Comparison of ENCODE assay signal across 21 cellular contexts in genomic region chr5:922041-922744, GRCh38.
"Had no signal": no experiment of that assay in that cellular context is flagged by ENCODE, and none has a peak within 500 bp of the region (broad histone marks: within the 10 kb centered on the region; RNA-seq: fewer than 3 reads in every experiment).

No MANE protein-coding gene starts in this region.

- H3K9me3 Mint-ChIP-seq: activated B cell treated with CpG ODN at 0.5 μM for 24 hours; activated CD4-positive, alpha-beta T cell treated with anti-CD3 and anti-CD28 coated beads, Interleukin-2, amount 10 ng/mL, durations not matched to agents 24 days and 14 days; activated naive CD4-positive, alpha-beta T cell treated with anti-CD3 and anti-CD28 coated beads, Interleukin-2, amount 50 U/mL, for 24 hours; activated T-helper 17 cell treated with anti-CD3 and anti-CD28 coated beads, Interleukin-2, amount 50 U/mL, for 72 hours had no signal

- H3K27me3 ChIP-seq: MG63 had no signal

- H3K27ac ChIP-seq: breast epithelium, SJSA1 had no signal

- H3K36me3 Mint-ChIP-seq: activated naive CD4-positive, alpha-beta T cell treated with anti-CD3 and anti-CD28 coated beads, Interleukin-2, amount 50 U/mL, for 24 hours had no signal

- H3K36me3 ChIP-seq: breast epithelium had no signal

- H3K9me3 ChIP-seq: breast epithelium, MG63 had no signal

- H3K27ac Mint-ChIP-seq: activated B cell treated with CpG ODN at 0.5 μM for 24 hours; activated CD4-positive, alpha-beta T cell treated with anti-CD3 and anti-CD28 coated beads, Interleukin-2, amount 10 ng/mL, durations not matched to agents 24 days and 14 days; activated naive CD4-positive, alpha-beta T cell treated with anti-CD3 and anti-CD28 coated beads, Interleukin-2, amount 50 U/mL, for 24 hours had no signal

- H3K4me3 ChIP-seq: breast epithelium, MG63, SJSA1 had no signal

- H3K4me3 Mint-ChIP-seq: activated B cell treated with CpG ODN at 0.5 μM for 24 hours; activated CD4-positive, alpha-beta T cell treated with anti-CD3 and anti-CD28 coated beads, Interleukin-2, amount 10 ng/mL, durations not matched to agents 24 days and 14 days; activated naive CD4-positive, alpha-beta T cell treated with anti-CD3 and anti-CD28 coated beads, Interleukin-2, amount 50 U/mL, for 24 hours; activated T-helper 17 cell treated with anti-CD3 and anti-CD28 coated beads, Interleukin-2, amount 50 U/mL, for 72 hours had no signal

- H3K4me1 Mint-ChIP-seq: activated B cell treated with CpG ODN at 0.5 μM for 24 hours; activated naive CD4-positive, alpha-beta T cell treated with anti-CD3 and anti-CD28 coated beads, Interleukin-2, amount 50 U/mL, for 24 hours had no signal

- ATAC-seq: activated T-helper 17 cell treated with anti-CD3 and anti-CD28 coated beads, Interleukin-2, amount 50 U/mL, for 72 hours had no signal

- DNase-seq: activated B cell treated with CpG ODN at 0.5 μM for 24 hours; activated CD4-positive, alpha-beta T cell treated with anti-CD3 and anti-CD28 coated beads for 1 hour; activated CD4-positive, alpha-beta T cell treated with anti-CD3 and anti-CD28 coated beads, Interleukin-2, amount 10 ng/mL, durations not matched to agents 24 days and 14 days; activated CD4-positive, alpha-beta T cell treated with anti-CD3 and anti-CD28 coated beads, Interleukin-2, amount 50 U/mL, for 48 hours; activated T-cell treated with anti-CD3 and anti-CD28 coated beads for 4 hours; aorta; caudate nucleus; MG63; MV-4-11; NCI-H1092 treated with DMSO at 0.1 percent for 48 hours; NCI-H1436; NCI-H1694 treated with DMSO at 0.1 percent for 48 hours; NCI-H2029 treated with DMSO at 0.1 percent for 48 hours; NCI-H510A treated with DMSO at 0.1 percent for 48 hours; NCI-H69; SHP77; SW 1271 had no signal
